Comparison of ENCODE assay signal across 1 cellular context in genomic region chr9:91101598-91102168, GRCh38.
TF ChIP-seq lines count a peak whose summit lies in the region.

No MANE protein-coding gene starts in this region.

TF ChIP-seq in SK-N-SH, 30 proteins besides CTCF, POLR2A, EP300 and RAD21 (continued from another document):
- no peak for TF ChIP-seq FOSL2 (IDR thresholded peaks at IDR 0.05; ENCODE audit: borderline replicate concordance, low read depth)
- TF ChIP-seq MAX (IDR thresholded peaks at IDR 0.05; ENCODE audit: low read depth): no peak
- TF ChIP-seq REST (IDR thresholded peaks at IDR 0.05; ENCODE audit: low read depth, low read length): no peak
- TF ChIP-seq EZH2phosphoT487 (IDR thresholded peaks at IDR 0.05; ENCODE audit: borderline replicate concordance, low read depth): no peak
